ENCODE assay signal across 8 cellular contexts in the genomic region with DNA sequence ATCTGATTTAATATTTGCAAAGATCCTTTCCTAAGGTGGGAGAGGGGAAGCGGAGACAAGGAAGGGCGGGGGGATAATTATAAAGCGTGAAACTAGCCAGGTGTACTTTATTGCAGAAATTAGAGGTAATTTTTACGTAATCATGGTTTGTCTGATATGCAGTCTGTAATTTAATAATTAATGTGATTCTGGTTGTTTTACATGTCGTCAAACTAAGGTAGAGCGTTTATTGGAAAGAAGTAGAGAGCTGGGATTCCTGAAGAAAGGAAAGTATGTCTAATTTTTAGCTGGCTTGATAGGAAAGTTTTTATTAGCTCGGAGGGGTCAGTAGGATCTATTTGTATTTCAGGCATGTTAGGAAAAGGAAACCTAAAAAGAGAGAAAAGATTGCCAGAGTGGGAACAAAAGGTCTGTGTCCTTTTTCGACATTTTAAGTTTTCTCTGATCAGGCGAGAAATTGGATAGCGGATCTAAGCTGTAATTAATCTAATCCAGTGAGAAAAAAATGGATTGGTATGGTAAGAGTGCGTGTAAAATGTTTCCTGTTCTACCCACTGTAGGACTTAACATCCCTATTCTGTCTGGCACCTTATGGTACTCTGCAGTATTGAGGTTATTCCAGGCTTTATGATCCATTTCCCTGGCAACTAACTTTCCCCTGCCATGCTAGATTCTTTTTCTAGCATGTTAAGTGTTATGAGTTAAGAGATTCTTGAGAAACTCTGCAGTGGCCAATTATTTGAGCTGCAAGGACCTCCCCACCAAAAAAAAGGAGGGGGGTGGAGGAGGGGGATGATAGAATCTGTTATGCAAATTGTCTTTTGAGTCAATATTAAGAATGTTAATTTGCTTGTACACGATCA. TPM values are rescaled to one million over a fixed set of nuclear protein-coding genes. Genes with fewer than 3 reads are reported as not detected.
DNase-seq lines count a peak whose midpoint lies in the region; ATAC-seq, FAIRE-seq and TF ChIP-seq lines count a peak whose summit lies in the region.

No MANE protein-coding gene starts in this region.

- no peaks in the 10 kb centered on the region for H3F3A ChIP-seq in SK-N-SH (replicated peaks; ENCODE audit: insufficient read depth)

- no peaks in the 10 kb centered on the region for H3K36me3 Mint-ChIP-seq in stimulated activated naive CD8-positive, alpha-beta T cell treated with anti-CD3 and anti-CD28 coated beads, Interleukin-15, Interleukin-2, amounts not matched to agents 100 ng/mL and 50 ng/mL, for 24 hours (ENCODE audit: low read depth)
- H3K36me3 Mint-ChIP-seq in effector memory CD8-positive, alpha-beta T cell (ENCODE audit: insufficient read depth) = no peaks in the 10 kb centered on the region
- no peaks in the 10 kb centered on the region for H3K36me3 Mint-ChIP-seq in naive B cell

- no peaks in the 10 kb centered on the region for H4K20me1 ChIP-seq in SK-N-SH (ENCODE audit: insufficient read depth)

- no peak overlapping the region for H3K4me3 ChIP-seq in SK-N-SH (ENCODE audit: low read depth in 2 of 2, low read length in 1 of 2)

- FAIRE-seq in HTR-8/SVneo (lab: Jason Lieb, UNC) = no peak

- no peaks in the 10 kb centered on the region for H3K9me2 ChIP-seq in SK-N-SH

- H3K4me1 Mint-ChIP-seq in stimulated activated naive CD8-positive, alpha-beta T cell treated with anti-CD3 and anti-CD28 coated beads, Interleukin-15, Interleukin-2, amounts not matched to agents 100 ng/mL and 50 ng/mL, for 24 hours (ENCODE audit: low read depth) = peaks cover 12% of the 10 kb centered on the region
- H3K4me1 Mint-ChIP-seq in effector memory CD8-positive, alpha-beta T cell (ENCODE audit: low read depth in 2 of 2) = peaks cover 6% of the 10 kb centered on the region in 2 donors
- peaks cover 7 to 9% (median 8%) of the 10 kb centered on the region in 3 donors for H3K4me1 Mint-ChIP-seq in naive B cell

- no peaks in the 10 kb centered on the region for H3K27me3 ChIP-seq in SK-N-SH (ENCODE audit: insufficient read depth)

- no peak for TF ChIP-seq RAD21 in SK-N-SH (IDR thresholded peaks at IDR 0.05; ENCODE audit: low read length)

- WGBS in SK-N-SH (ENCODE audit: low lambda C conversion rate) = 9% methylated on average over 12 of the region's 12 CpGs

- peak overlapping the region; percentile 77 for H3K4me3 Mint-ChIP-seq in stimulated activated naive CD8-positive, alpha-beta T cell treated with anti-CD3 and anti-CD28 coated beads, Interleukin-15, Interleukin-2, amounts not matched to agents 100 ng/mL and 50 ng/mL, for 24 hours
- peak overlapping the region; percentile 45 to 66 for H3K4me3 Mint-ChIP-seq in effector memory CD8-positive, alpha-beta T cell
- peak overlapping the region; percentile 64 to 92 (median 86) for H3K4me3 Mint-ChIP-seq in naive B cell

- H3K9me3 Mint-ChIP-seq in stimulated activated naive CD8-positive, alpha-beta T cell treated with anti-CD3 and anti-CD28 coated beads, Interleukin-15, Interleukin-2, amounts not matched to agents 100 ng/mL and 50 ng/mL, for 24 hours = no peaks in the 10 kb centered on the region
- H3K9me3 Mint-ChIP-seq in effector memory CD8-positive, alpha-beta T cell = no peaks in the 10 kb centered on the region
- H3K9me3 Mint-ChIP-seq in naive B cell = no peaks in the 10 kb centered on the region

- no peak for TF ChIP-seq CTCF in SK-N-SH (IDR thresholded peaks at IDR 0.05)

- ATAC-seq in stimulated activated naive CD8-positive, alpha-beta T cell treated with anti-CD3 and anti-CD28 coated beads, Interleukin-15, Interleukin-2, amounts not matched to agents 100 U/mL and 50 U/mL, for 24 hours = no peak
- no peak for ATAC-seq in effector memory CD8-positive, alpha-beta T cell (replicated peaks)
- no peak for ATAC-seq in naive B cell (ENCODE audit: low read depth in 2 of 2)
- ATAC-seq in activated CD4-positive, CD25-positive, alpha-beta regulatory T cell treated with anti-CD3 and anti-CD28 coated beads, Interleukin-2, amount 50 U/mL, for 24 hours = no peak

- H3K9ac ChIP-seq in SK-N-SH = no peak overlapping the region

- peaks cover 0 to 2% of the 10 kb centered on the region in 2 experiments; a peak in 1 of 4 replicates for H3K4me1 ChIP-seq in SK-N-SH (ENCODE audit: control insufficient read depth in 1 of 2, insufficient read depth in 2 of 2, low read depth in 1 of 2, low read length in 1 of 2)

- no peak overlapping the region for H3K4me2 ChIP-seq in SK-N-SH

- no peak for TF ChIP-seq EP300 in SK-N-SH (IDR thresholded peaks at IDR 0.05; ENCODE audit: borderline replicate concordance in 1 of 2, low read depth in 1 of 2, low read length in 1 of 2)

- peaks cover 81% of the 10 kb centered on the region for H3K27me3 Mint-ChIP-seq in stimulated activated naive CD8-positive, alpha-beta T cell treated with anti-CD3 and anti-CD28 coated beads, Interleukin-15, Interleukin-2, amounts not matched to agents 100 ng/mL and 50 ng/mL, for 24 hours
- peaks cover 64 to 65% of the 10 kb centered on the region in 2 donors for H3K27me3 Mint-ChIP-seq in effector memory CD8-positive, alpha-beta T cell
- H3K27me3 Mint-ChIP-seq in naive B cell = peaks cover 60 to 67% (median 65%) of the 10 kb centered on the region in 3 donors

- H3K27ac ChIP-seq in SK-N-SH (ENCODE audit: low read depth in 2 of 2, low read length in 1 of 2) = no peak overlapping the region

- H3K27ac Mint-ChIP-seq in stimulated activated naive CD8-positive, alpha-beta T cell treated with anti-CD3 and anti-CD28 coated beads, Interleukin-15, Interleukin-2, amounts not matched to agents 100 ng/mL and 50 ng/mL, for 24 hours = no peak overlapping the region
- no peak overlapping the region for H3K27ac Mint-ChIP-seq in effector memory CD8-positive, alpha-beta T cell
- peak overlapping the region in 2 of 6 donors; percentile 2 to 34 for H3K27ac Mint-ChIP-seq in naive B cell

- DNase-seq in stimulated activated naive CD8-positive, alpha-beta T cell treated with anti-CD3 and anti-CD28 coated beads, Interleukin-15, Interleukin-2, amounts not matched to agents 100 U/mL and 50 U/mL, for 24 hours = no peak
- DNase-seq in effector memory CD8-positive, alpha-beta T cell = no peak
- DNase-seq in naive B cell (no peak), HTR-8/SVneo (ENCODE audit: insufficient read length, low spot score) (no peak), SK-N-SH (no peak), GDM1 (lab: John Stamatoyannopoulos, UW) (no peak)

- no peaks in the 10 kb centered on the region for H3K9me3 ChIP-seq in SK-N-SH

- H3K79me2 ChIP-seq in SK-N-SH (ENCODE audit: insufficient read depth) = no peaks in the 10 kb centered on the region

- CTCF ChIA-PET in SK-N-SH (lab: Yijun Ruan, JAX) = interaction anchor here (1.3 to 3.0 kb wide), 2 partner anchors 17 to 1687 kb away, joined by 3 to 8 read pairs; no protein-coding TSS in a partner anchor

- POLR2A ChIA-PET in SK-N-SH (lab: Yijun Ruan, JAX) = no interaction called here

- no peak overlapping the region for H2AFZ ChIP-seq in SK-N-SH (ENCODE audit: low read depth)

- H3K36me3 ChIP-seq in SK-N-SH (replicated peaks in 1 of 2; ENCODE audit: control insufficient read depth in 1 of 2, insufficient read depth in 2 of 2, low read length in 1 of 2) = no peaks in the 10 kb centered on the region

TF ChIP-seq in SK-N-SH, 30 proteins besides CTCF, POLR2A, EP300 and RAD21:
- TF ChIP-seq JUND (IDR thresholded peaks at IDR 0.05) = no peak
- no peak for TF ChIP-seq FOXJ3 (CRISPR knock-in tag; IDR thresholded peaks at IDR 0.05)
- no peak for TF ChIP-seq ZBTB33 (IDR thresholded peaks at IDR 0.05; ENCODE audit: borderline replicate concordance, low read depth)
- no peak for TF ChIP-seq POLR2AphosphoS5 (IDR thresholded peaks at IDR 0.05; ENCODE audit: low read depth, low read length)
- no peak for TF ChIP-seq RFX5 (IDR thresholded peaks at IDR 0.05; ENCODE audit: low read length)
- no peak for TF ChIP-seq SMC3 (IDR thresholded peaks at IDR 0.05; ENCODE audit: low read depth, low read length)
- no peak for TF ChIP-seq MEF2A (IDR thresholded peaks at IDR 0.05; ENCODE audit: borderline replicate concordance, low read depth)
- no peak for TF ChIP-seq SIN3A (IDR thresholded peaks at IDR 0.05; ENCODE audit: borderline replicate concordance, low read depth, low read length)
- TF ChIP-seq YY1 (IDR thresholded peaks at IDR 0.05; ENCODE audit: low read depth) = no peak
- TF ChIP-seq TEAD4 (IDR thresholded peaks at IDR 0.05; ENCODE audit: borderline replicate concordance, insufficient read depth) = no peak
- no peak for TF ChIP-seq MXI1 (IDR thresholded peaks at IDR 0.05; ENCODE audit: low read depth, low read length)
- no peak for TF ChIP-seq CHD2 (IDR thresholded peaks at IDR 0.05; ENCODE audit: low read length, partially characterized antibody)
- TF ChIP-seq, protein P1, sequence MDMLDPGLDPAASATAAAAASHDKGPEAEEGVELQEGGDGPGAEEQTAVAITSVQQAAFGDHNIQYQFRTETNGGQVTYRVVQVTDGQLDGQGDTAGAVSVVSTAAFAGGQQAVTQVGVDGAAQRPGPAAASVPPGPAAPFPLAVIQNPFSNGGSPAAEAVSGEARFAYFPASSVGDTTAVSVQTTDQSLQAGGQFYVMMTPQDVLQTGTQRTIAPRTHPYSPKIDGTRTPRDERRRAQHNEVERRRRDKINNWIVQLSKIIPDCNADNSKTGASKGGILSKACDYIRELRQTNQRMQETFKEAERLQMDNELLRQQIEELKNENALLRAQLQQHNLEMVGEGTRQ (IDR thresholded peaks at IDR 0.05; ENCODE audit: borderline replicate concordance, low read depth, low read length) = no peak
- TF ChIP-seq NFIC (IDR thresholded peaks at IDR 0.05; ENCODE audit: borderline replicate concordance) = no peak

RNA-seq across cellular contexts. Expression of gene CELF2, which starts 1.4 kb away (rescaled TPM):
- polyA plus RNA-seq in naive B cell (ENCODE audit: low read depth in 6 of 6) (100 to 1,000 TPM; 127 to 186 (median 141) TPM), SK-N-SH (2012; rRNA removed) (0.03 and 0.08 TPM in 2 replicates)
- polyA plus RNA-seq in SK-N-SH (2012; cell fraction: cytosol; rRNA removed) = 0.06 and 0.09 TPM in 2 replicates
- polyA plus RNA-seq in SK-N-SH (2012; cell fraction: nucleus; rRNA removed) = 0.01 and 0.07 TPM in 2 replicates

Comparison
In these comparisons a context has a peak if more than half of its experiments do, and no peak if none do; other contexts are left out.
1. RNA of gene CELF2, which starts 1.4 kb away (polyA plus RNA-seq): 127 to 186 TPM in naive B cell; 0.01 to 0.09 TPM in SK-N-SH; every median in the first group is over 100 times any median in the second.
2. Peak in every context shown above with its lines, with median percentiles within 50 percentile points of each other: H3K4me3 Mint-ChIP-seq.